Comparison of ENCODE assay signal across 26 cellular contexts in genomic region chr20:29876911-29877285, GRCh38.
DNase-seq lines count a peak whose midpoint lies in the region; ATAC-seq and TF ChIP-seq lines count a peak whose summit lies in the region.
"Had no signal": no experiment of that assay in that cellular context is flagged by ENCODE, and none has a peak within 500 bp of the region (broad histone marks: within the 10 kb centered on the region; RNA-seq: fewer than 3 reads in every experiment).

No MANE protein-coding gene starts in this region.

- H3K27me3 ChIP-seq in endodermal cell (ENCODE audit: control insufficient read depth, insufficient read depth, low read length, poor library complexity, severe bottlenecking): no peaks in the 10 kb centered on the region
- H3K27me3 ChIP-seq: BLaER1, cardiac muscle cell, tibial artery had no signal

- H3K36me3 Mint-ChIP-seq in endodermal cell (ENCODE audit: low read depth): peaks cover 6% of the 10 kb centered on the region
- H3K36me3 Mint-ChIP-seq in activated T-helper 17 cell treated with anti-CD3 and anti-CD28 coated beads, Interleukin-2, amount 50 U/mL, for 72 hours (ENCODE audit: low read depth): no peaks in the 10 kb centered on the region

- no peak for TF ChIP-seq CTCF in GM10266 (IDR thresholded peaks at IDR 0.05; ENCODE audit: control insufficient read depth, insufficient read depth, low read depth, missing control alignments)
- no peak for TF ChIP-seq CTCF in endodermal cell (conservative IDR thresholded peaks at IDR 0.05)

- no peaks in the 10 kb centered on the region for H3K4me1 ChIP-seq in endodermal cell (ENCODE audit: control insufficient read depth, insufficient read depth, low read length)
- H3K4me1 ChIP-seq: BLaER1, prostate gland, tibial artery had no signal

- peaks cover 93% of the 10 kb centered on the region for H3K9me3 Mint-ChIP-seq in endodermal cell
- H3K9me3 Mint-ChIP-seq in activated T-helper 17 cell treated with anti-CD3 and anti-CD28 coated beads, Interleukin-2, amount 50 U/mL, for 72 hours: peaks cover 22% of the 10 kb centered on the region

- no peak overlapping the region for H3K4me3 ChIP-seq in endodermal cell (ENCODE audit: low read length)
- H3K4me3 ChIP-seq: BLaER1, cardiac muscle cell, coronary artery, prostate gland, tibial artery had no signal

- H3K27ac ChIP-seq in endodermal cell (ENCODE audit: low read depth, low read length): no peak overlapping the region
- H3K27ac ChIP-seq: BLaER1, cardiac muscle cell, coronary artery, prostate gland, tibial artery had no signal

- H3K27ac Mint-ChIP-seq in endodermal cell: no peak overlapping the region
- no peak overlapping the region for H3K27ac Mint-ChIP-seq in activated T-helper 17 cell treated with anti-CD3 and anti-CD28 coated beads, Interleukin-2, amount 50 U/mL, for 72 hours
- H3K27ac Mint-ChIP-seq: activated CD8-positive, alpha-beta T cell treated with anti-CD3 and anti-CD28 coated beads for 36 hours; activated T-helper 2 cell treated with anti-CD3 and anti-CD28 coated beads, Interferon-gamma antibody, Interleukin-2, Interleukin-4, amounts not matched to agents 10 μg/mL and 5 μg/mL and 100 μg/mL, durations not matched to agents 14 hours and 24 hours and 36 hours; naive thymus-derived CD8-positive, alpha-beta T cell had no signal

- DNase-seq in D341Med (ENCODE audit: low spot score) (peak; percentile 18), GM10266 (ENCODE audit: extremely low spot score) (peak; percentile 29), endodermal cell (peak; percentile 40), mesenteric fat pad (ENCODE audit: low spot score) (peak; percentile 90), SHP77 treated with DMSO at 0.1 percent for 48 hours (lab: John Stamatoyannopoulos, UW) (no peak), GM19238 (ENCODE audit: insufficient read length, low spot score) (no peak)
- DNase-seq: activated CD4-positive, alpha-beta T cell treated with anti-CD3 and anti-CD28 coated beads for 1 hour; activated CD8-positive, alpha-beta T cell treated with anti-CD3 and anti-CD28 coated beads for 36 hours; effector CD8-positive, alpha-beta T cell; Kasumi-1; midbrain; naive thymus-derived CD8-positive, alpha-beta T cell; NCI-H1417 treated with DMSO at 0.1 percent for 48 hours; NCI-H2171; NCI-H510A; RPMI8226; stimulated activated CD4-positive, alpha-beta T cell treated with anti-CD3 and anti-CD28 coated beads, Interleukin-15, amount 100 ng/mL, for 24 hours; stimulated activated CD4-positive, alpha-beta T cell treated with anti-CD3 and anti-CD28 coated beads, Interleukin-4, amount 100 ng/mL, for 4 hours; T-helper 2 cell; tibial artery had no signal

- peaks cover 3% of the 10 kb centered on the region for H3K27me3 Mint-ChIP-seq in endodermal cell (ENCODE audit: insufficient read depth)
- peaks cover 5% of the 10 kb centered on the region for H3K27me3 Mint-ChIP-seq in activated T-helper 17 cell treated with anti-CD3 and anti-CD28 coated beads, Interleukin-2, amount 50 U/mL, for 72 hours
- H3K27me3 Mint-ChIP-seq: activated CD8-positive, alpha-beta T cell treated with anti-CD3 and anti-CD28 coated beads for 36 hours had no signal

- 82 to 90% methylated on average over 9 to 10 of the region's 10 CpGs for WGBS in endodermal cell (ENCODE audit: insufficient coverage in 1 of 2, insufficient read length in 1 of 2), 2 experiments

- ATAC-seq in activated T-helper 17 cell treated with anti-CD3 and anti-CD28 coated beads, Interleukin-2, amount 50 U/mL, for 72 hours (replicated peaks): no peak
- ATAC-seq: activated CD8-positive, alpha-beta T cell treated with anti-CD3 and anti-CD28 coated beads for 36 hours; naive thymus-derived CD8-positive, alpha-beta T cell had no signal

- no peaks in the 10 kb centered on the region for H3K4me1 Mint-ChIP-seq in endodermal cell
- H3K4me1 Mint-ChIP-seq in activated T-helper 17 cell treated with anti-CD3 and anti-CD28 coated beads, Interleukin-2, amount 50 U/mL, for 72 hours: peaks cover 10% of the 10 kb centered on the region

- H3K9ac ChIP-seq in endodermal cell (ENCODE audit: extremely low read depth, low read length, poor library complexity, severe bottlenecking): no peak overlapping the region
- H3K9ac ChIP-seq: BLaER1 had no signal

- peaks cover 58% of the 10 kb centered on the region for H3K9me3 ChIP-seq in endodermal cell (ENCODE audit: control insufficient read depth, low read length)
- H3K9me3 ChIP-seq: prostate gland had no signal

- H3K36me3 ChIP-seq in endodermal cell (ENCODE audit: control insufficient read depth, insufficient read depth, low read length): no peaks in the 10 kb centered on the region
- H3K36me3 ChIP-seq: BLaER1, cardiac muscle cell, prostate gland, tibial artery had no signal

- H3K4me3 Mint-ChIP-seq in endodermal cell: no peak overlapping the region
- H3K4me3 Mint-ChIP-seq in activated T-helper 17 cell treated with anti-CD3 and anti-CD28 coated beads, Interleukin-2, amount 50 U/mL, for 72 hours: no peak overlapping the region
- H3K4me3 Mint-ChIP-seq: activated CD8-positive, alpha-beta T cell treated with anti-CD3 and anti-CD28 coated beads for 36 hours; naive thymus-derived CD8-positive, alpha-beta T cell had no signal

Comparison
In these comparisons a context has a peak if more than half of its experiments do, and no peak if none do; other contexts are left out.
1. DNase-seq: peak in D341Med (single experiment), GM10266 (single experiment), endodermal cell (single experiment) and mesenteric fat pad (single experiment); none in SHP77 treated with DMSO at 0.1 percent for 48 hours (single experiment) and GM19238 (single experiment).